26 cellular contexts compared by ENCODE assay signal in genomic region chr2:161766334-161766733, GRCh38.
DNase-seq lines count a peak whose midpoint lies in the region; ATAC-seq and TF ChIP-seq lines count a peak whose summit lies in the region.
"Had no signal": no experiment of that assay in that cellular context is flagged by ENCODE, and none has a peak within 500 bp of the region (broad histone marks: within the 10 kb centered on the region; RNA-seq: fewer than 3 reads in every experiment).

No MANE protein-coding gene starts in this region.

- RAD21 ChIA-PET in HCT116 (lab: Charles Lee; ENCODE audit: low non-redundant PET in 1 of 2, low total read pairs in 2 of 2, uncharacterized antibody in 2 of 2, unreplicated experiment in 2 of 2) = no interaction called here

- no peaks in the 10 kb centered on the region for H3K36me3 ChIP-seq in HCT116 (ENCODE audit: control insufficient read depth in 1 of 2, insufficient read depth in 2 of 2, low read length in 2 of 2)
- H3K36me3 ChIP-seq: heart right ventricle, left ventricle myocardium inferior, MG63, uterus had no signal

- no peaks in the 10 kb centered on the region for H4K20me1 ChIP-seq in HCT116 (ENCODE audit: insufficient read depth)

- H3K4me3 ChIP-seq in HCT116 (replicated peaks in 1 of 2; ENCODE audit: low read depth in 1 of 2, low read length in 2 of 2) = no peak overlapping the region
- H3K4me3 ChIP-seq: GM12878, heart right ventricle, left ventricle myocardium inferior, MG63, uterus had no signal

- intact Hi-C loops in HCT116 (cut with micrococcal nuclease) = no loop called here
- intact Hi-C loops in left colon (cut with DNase I, micrococcal nuclease) = no loop called here
- intact Hi-C loops in CD4-positive, alpha-beta T cell (cut with DNase I, micrococcal nuclease) = no loop called here

- no peaks in the 10 kb centered on the region for H3K27me3 Mint-ChIP-seq in endothelial cell (ENCODE audit: unreplicated experiment)
- no peaks in the 10 kb centered on the region for H3K27me3 Mint-ChIP-seq in CD4-positive, alpha-beta T cell
- no peaks in the 10 kb centered on the region for H3K27me3 Mint-ChIP-seq in T-helper 17 cell

- BruUV-seq in HCT116 (replicated peaks; lab: Mats Ljungman, UMichigan) = no TSS peak

- H3K27ac Mint-ChIP-seq in endothelial cell (ENCODE audit: unreplicated experiment) (no peak overlapping the region), T-helper 17 cell (no peak overlapping the region)
- no peak overlapping the region for H3K27ac Mint-ChIP-seq in CD4-positive, alpha-beta T cell
- H3K27ac Mint-ChIP-seq: CD14-positive monocyte had no signal

- DNase-seq in COLO829 (ENCODE audit: low spot score) (peak; percentile 27), HCT116 (ENCODE audit: low read depth, low spot score) (no peak), RPMI8226 (peak; percentile 29), left colon (no peak), endothelial cell (ENCODE audit: low spot score) (no peak), T-helper 17 cell (no peak)
- DNase-seq in CD4-positive, alpha-beta T cell = no peak
- DNase-seq: activated naive CD4-positive, alpha-beta T cell treated with Interleukin-2 at 50 U/mL for 16 hours; activated T-cell treated with anti-CD3 and anti-CD28 coated beads, Interleukin-2, amount 50 U/mL, for 48 hours; dermis blood vessel endothelial cell; DMS79 treated with DMSO at 0.1 percent for 48 hours; heart right ventricle; IMR-90; left ventricle myocardium inferior; MG63; NCI-H1417; NCI-H2171; NCI-H82; posterior cingulate gyrus; SIG-M5; substantia nigra; T-helper 1 cell; uterus had no signal

- H3K9me2 ChIP-seq in HCT116 (ENCODE audit: insufficient read depth) = no peaks in the 10 kb centered on the region

- H3K9me3 ChIP-seq in HCT116 (ENCODE audit: control insufficient read depth in 1 of 2, insufficient read depth in 1 of 2, low read depth in 1 of 2, low read length in 2 of 2) (no peaks in the 10 kb centered on the region), T-helper 17 cell (ENCODE audit: control insufficient read depth, low read length, poor library complexity, severe bottlenecking) (no peaks in the 10 kb centered on the region)
- H3K9me3 ChIP-seq in CD4-positive, alpha-beta T cell (ENCODE audit: control insufficient read depth, low read length) = no peaks in the 10 kb centered on the region
- H3K9me3 ChIP-seq: heart right ventricle, left ventricle myocardium inferior, MG63, uterus had no signal

- CTCF ChIA-PET in HCT116 (lab: Charles Lee) = no interaction called here
- CTCF ChIA-PET in CD4-positive, alpha-beta T cell (lab: Charles Lee) = interaction anchor here (1.2 kb wide), 1 partner anchor 10 kb away, joined by 3 read pairs; no protein-coding TSS in a partner anchor

- POLR2A ChIA-PET in HCT116 (lab: Charles Lee) = no interaction called here
- POLR2A ChIA-PET in CD4-positive, alpha-beta T cell (lab: Charles Lee) = no interaction called here

- no peaks in the 10 kb centered on the region for H3K4me1 ChIP-seq in HCT116 (ENCODE audit: control insufficient read depth in 1 of 2, insufficient read depth in 2 of 2, low read length in 2 of 2)
- H3K4me1 ChIP-seq: heart right ventricle, left ventricle myocardium inferior, uterus had no signal

- H3K9ac ChIP-seq in HCT116 (ENCODE audit: low read length) = no peak overlapping the region

- H3K4me1 Mint-ChIP-seq in endothelial cell (ENCODE audit: unreplicated experiment) (no peaks in the 10 kb centered on the region), T-helper 17 cell (no peaks in the 10 kb centered on the region)
- H3K4me1 Mint-ChIP-seq in CD4-positive, alpha-beta T cell (ENCODE audit: low read depth) = no peaks in the 10 kb centered on the region
- H3K4me1 Mint-ChIP-seq: CD14-positive monocyte had no signal

- H3K4me3 Mint-ChIP-seq in endothelial cell (ENCODE audit: unreplicated experiment) (no peak overlapping the region), T-helper 17 cell (no peak overlapping the region)
- H3K4me3 Mint-ChIP-seq in CD4-positive, alpha-beta T cell = no peak overlapping the region
- H3K4me3 Mint-ChIP-seq: CD14-positive monocyte had no signal

- TF ChIP-seq RAD21 in HCT116 (IDR thresholded peaks at IDR 0.05; ENCODE audit: low read depth) = no peak

- H3K27ac ChIP-seq in HCT116 (ENCODE audit: low read depth, low read length) = no peak overlapping the region
- H3K27ac ChIP-seq in CD4-positive, alpha-beta T cell (ENCODE audit: low read depth, low read length) = no peak overlapping the region
- H3K27ac ChIP-seq: heart right ventricle, left ventricle myocardium inferior, uterus had no signal

- ATAC-seq in HCT116 (no peak), left colon (peak; percentile 97), HG03135 (IDR thresholded peaks at IDR 0.05; ENCODE audit: unreplicated experiment) (no peak), T-helper 17 cell (no peak)
- ATAC-seq in CD4-positive, alpha-beta T cell (ENCODE audit: poor library complexity) = no peak
- ATAC-seq: GM12878, heart right ventricle had no signal

- H3K4me2 ChIP-seq in HCT116 (ENCODE audit: low read length) = no peak overlapping the region

- H3K79me2 ChIP-seq in HCT116 (ENCODE audit: insufficient read depth, low read length) = no peaks in the 10 kb centered on the region

- peak overlapping the region; percentile 4 for H2AFZ ChIP-seq in HCT116 (ENCODE audit: low read depth, low read length, poor library complexity, severe bottlenecking)

- TF ChIP-seq CTCF in HCT116 (IDR thresholded peaks at IDR 0.05 in 2 of 3, conservative IDR thresholded peaks at IDR 0.05 in 1 of 3; ENCODE audit: borderline replicate concordance in 1 of 3, insufficient read depth in 1 of 3, low read depth in 2 of 3, low read length in 2 of 3) (no peak), endothelial cell (IDR thresholded peaks at IDR 0.05; ENCODE audit: unreplicated experiment) (no peak)
- no peak for TF ChIP-seq CTCF in CD4-positive, alpha-beta T cell (IDR thresholded peaks at IDR 0.05)

- TF ChIP-seq POLR2A in HCT116 (IDR thresholded peaks at IDR 0.05; ENCODE audit: borderline replicate concordance, extremely low read depth, insufficient read depth, insufficient read length) = no peak

- no peaks in the 10 kb centered on the region for H3K9me3 Mint-ChIP-seq in endothelial cell (ENCODE audit: unreplicated experiment)
- no peaks in the 10 kb centered on the region for H3K9me3 Mint-ChIP-seq in CD4-positive, alpha-beta T cell
- H3K9me3 Mint-ChIP-seq: CD14-positive monocyte had no signal

- H3K36me3 Mint-ChIP-seq in endothelial cell (ENCODE audit: low read depth, unreplicated experiment) = no peaks in the 10 kb centered on the region
- H3K36me3 Mint-ChIP-seq in CD4-positive, alpha-beta T cell (ENCODE audit: low read depth) = no peaks in the 10 kb centered on the region
- no peaks in the 10 kb centered on the region for H3K36me3 Mint-ChIP-seq in T-helper 17 cell (ENCODE audit: low read depth)
- H3K36me3 Mint-ChIP-seq: CD14-positive monocyte had no signal

- H3K27me3 ChIP-seq in HCT116 (ENCODE audit: insufficient read depth, low read length) = no peaks in the 10 kb centered on the region
- H3K27me3 ChIP-seq in CD4-positive, alpha-beta T cell (ENCODE audit: control insufficient read depth, insufficient read depth, low read length) = no peaks in the 10 kb centered on the region
- H3K27me3 ChIP-seq: heart right ventricle, MG63, uterus had no signal

TF ChIP-seq in HCT116, 20 proteins besides CTCF, POLR2A, EP300 and RAD21 (continues in another document):
- TF ChIP-seq ZNF274 (IDR thresholded peaks at IDR 0.05; ENCODE audit: low read depth, low read length) = no peak
- TF ChIP-seq TCF7L2 (IDR thresholded peaks at IDR 0.05; ENCODE audit: borderline replicate concordance, extremely low read depth, insufficient read depth, insufficient read length) = no peak
- no peak for TF ChIP-seq FOSL1 (IDR thresholded peaks at IDR 0.05; ENCODE audit: low read depth)
- no peak for TF ChIP-seq SRF (IDR thresholded peaks at IDR 0.05; ENCODE audit: low read depth)
- no peak for TF ChIP-seq ELF1 (IDR thresholded peaks at IDR 0.05; ENCODE audit: borderline replicate concordance, low read depth)
- no peak for TF ChIP-seq ZFX (IDR thresholded peaks at IDR 0.05)
- TF ChIP-seq EZH2 (IDR thresholded peaks at IDR 0.05) = no peak
- TF ChIP-seq ZBTB33 (IDR thresholded peaks at IDR 0.05; ENCODE audit: extremely low read depth, insufficient replicate concordance, low read length) = no peak

Comparison
In these comparisons a context has a peak if more than half of its experiments do, and no peak if none do; other contexts are left out.
1. DNase-seq: peak in COLO829 (single experiment) and RPMI8226 (single experiment); none in HCT116 (single experiment), left colon (0 of 2), endothelial cell (single experiment), CD4-positive, alpha-beta T cell (0 of 10) and T-helper 17 cell (0 of 3).